9 cellular contexts compared by ENCODE assay signal in the genomic region with DNA sequence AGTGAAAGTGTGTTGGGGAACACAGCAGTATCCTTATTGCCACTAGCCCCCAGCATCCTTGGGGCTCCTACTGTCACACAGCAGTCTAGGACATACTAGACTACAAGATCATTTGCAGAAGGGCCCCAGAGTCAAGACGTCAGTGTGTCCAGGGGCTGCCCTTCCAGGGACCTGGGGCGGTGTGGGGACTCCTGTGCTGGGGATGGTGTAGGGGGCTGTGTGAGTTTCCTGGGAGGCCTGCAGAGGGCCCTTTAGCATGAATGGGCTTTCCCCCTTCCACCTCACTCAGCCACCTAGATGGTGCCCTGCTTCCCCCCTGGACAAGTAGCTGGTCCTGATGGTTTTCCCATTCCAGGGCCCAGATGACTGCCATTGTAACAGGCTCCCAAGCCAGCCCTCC. TPM values are rescaled to one million over a fixed set of nuclear protein-coding genes. Genes with fewer than 3 reads are reported as not detected.
"Had no signal": no experiment of that assay in that cellular context is flagged by ENCODE, and none has a peak within 500 bp of the region (broad histone marks: within the 10 kb centered on the region; RNA-seq: fewer than 3 reads in every experiment).

No MANE protein-coding gene starts in this region.

- H2AFZ ChIP-seq: GM23248 had no signal

- ATAC-seq: HCT116 had no signal

- H3K9me3 Mint-ChIP-seq: HFFc6 had no signal

- H3K4me1 ChIP-seq: HAP-1 had no signal

- DNase-seq: GM23248, GOT3, H7, HFFc6, IMR-90, KBM-7 had no signal

- H3K4me3 ChIP-seq: GM23248, HAP-1 had no signal

- H3K27ac Mint-ChIP-seq: HFFc6 had no signal

- H3K9me3 ChIP-seq: HAP-1 had no signal

- H3K9ac ChIP-seq: GM23248 had no signal

- H3K27ac ChIP-seq: GM23248, HL-60 had no signal

- H3K36me3 ChIP-seq: HAP-1 had no signal

- H3K4me3 Mint-ChIP-seq: HFFc6 had no signal

RNA-seq across cellular contexts. Expression of gene KIF21B, which starts 17.5 kb away (rescaled TPM):
- total RNA-seq: GM23248, HFFc6 had no signal
